In genomic region chr14:96380735-96381134, GRCh38 we compare ENCODE assay signal across 11 cellular contexts. TPM values are rescaled to one million over a fixed set of nuclear protein-coding genes. Genes with fewer than 3 reads are reported as not detected.
DNase-seq lines count a peak whose midpoint lies in the region; ATAC-seq, FAIRE-seq and TF ChIP-seq lines count a peak whose summit lies in the region.
"Had no signal": no experiment of that assay in that cellular context is flagged by ENCODE, and none has a peak within 500 bp of the region (broad histone marks: within the 10 kb centered on the region; RNA-seq: fewer than 3 reads in every experiment).

No MANE protein-coding gene starts in this region.

- DNase-seq in GM12892 (ENCODE audit: insufficient read length) (no peak), MV-4-11 (lab: John Stamatoyannopoulos, UW) (peak; percentile 66), HK-2 (ENCODE audit: unreplicated experiment) (no peak), NCI-H1436 (lab: John Stamatoyannopoulos, UW) (no peak), NCI-H345 treated with DMSO at 0.1 percent for 48 hours (lab: John Stamatoyannopoulos, UW; ENCODE audit: unreplicated experiment) (no peak), EL (no peak)
- DNase-seq: activated CD4-positive, alpha-beta T cell treated with anti-CD3 and anti-CD28 coated beads for 48 hours; activated naive CD4-positive, alpha-beta T cell treated with anti-CD3 and anti-CD28 coated beads, Interleukin-2, amount 10 ng/mL, durations not matched to agents 7 days and 5 days; SJCRH30 had no signal

- ATAC-seq in GM19455 (IDR thresholded peaks at IDR 0.05; ENCODE audit: unreplicated experiment) (peak; percentile 65), HG02938 (IDR thresholded peaks at IDR 0.05; ENCODE audit: unreplicated experiment) (peak; percentile 85)

- FAIRE-seq in GM12892 (lab: Jason Lieb, UNC): peak; percentile 66

- TF ChIP-seq POLR2A in GM12892 (IDR thresholded peaks at IDR 0.05; ENCODE audit: low read depth, low read length): no peak

RNA-seq across cellular contexts. Expression of gene AK7, which starts 11.2 kb away (rescaled TPM):
- polyA plus RNA-seq in GM12892 (2012; ENCODE audit: missing spikeins): 1.7 TPM

RNA-seq across cellular contexts. Expression of gene GSKIP, which starts 17.4 kb away (rescaled TPM):
- polyA plus RNA-seq in GM12892 (2012; ENCODE audit: missing spikeins): 24.0 TPM

RNA-seq across cellular contexts. Expression of gene ATG2B, which starts 17.6 kb away (rescaled TPM):
- 6.4 TPM for polyA plus RNA-seq in GM12892 (2012; ENCODE audit: missing spikeins)
